Comparison of ENCODE assay signal across 8 cellular contexts in genomic region chr1:203351037-203351625, GRCh38. TPM values are rescaled to one million over a fixed set of nuclear protein-coding genes. Genes with fewer than 3 reads are reported as not detected.
DNase-seq lines count a peak whose midpoint lies in the region; ATAC-seq and TF ChIP-seq lines count a peak whose summit lies in the region.

FMOD (minus strand) TSS chr1:203351122; CDS start chr1:203348270, 2,852 bp downstream.

- H3K79me2 ChIP-seq in OCI-LY3 (ENCODE audit: low read length), result no peaks in the 10 kb centered on the region

- H3K9ac ChIP-seq in OCI-LY3 (ENCODE audit: low read length), result no peak within 1 kb of the TSS

- H3K27ac ChIP-seq in OCI-LY3 (ENCODE audit: low read length) (no peak within 1 kb of the TSS), cardiac muscle cell (no peak within 1 kb of the TSS)

- H3K4me3 ChIP-seq in OCI-LY3 (ENCODE audit: low read length) (peak within 1 kb of the TSS; percentile 39), cardiac muscle cell (no peak within 1 kb of the TSS), retinal pigment epithelial cell (ENCODE audit: low read length) (peak within 1 kb of the TSS; percentile 4)

- TF ChIP-seq CTCF in OCI-LY3 (IDR thresholded peaks at IDR 0.05; ENCODE audit: low read depth, low read length), result peak; percentile 40
- peak; percentile 23 for TF ChIP-seq CTCF in cardiac muscle cell (IDR thresholded peaks at IDR 0.05; ENCODE audit: low read depth, low read length)
- peak; percentile 35 for TF ChIP-seq CTCF in retinal pigment epithelial cell (conservative IDR thresholded peaks at IDR 0.05; ENCODE audit: low read depth, low read length)

- peak within 1 kb of the TSS; percentile 53 for H3K4me2 ChIP-seq in OCI-LY3 (ENCODE audit: low read length)

- no peaks in the 10 kb centered on the region for H3K36me3 ChIP-seq in OCI-LY3 (replicated peaks; ENCODE audit: low read depth, low read length)
- no peaks in the 10 kb centered on the region for H3K36me3 ChIP-seq in cardiac muscle cell

- no peaks in the 10 kb centered on the region for H4K20me1 ChIP-seq in OCI-LY3 (ENCODE audit: insufficient read depth, low read length)

- H3K4me1 ChIP-seq in OCI-LY3 (ENCODE audit: low read length), result peaks cover 6% of the 10 kb centered on the region; the same call in 1 of the 2 replicates
- peaks cover 8% of the 10 kb centered on the region for H3K4me1 ChIP-seq in cardiac muscle cell (ENCODE audit: low read depth)

- peak within 1 kb of the TSS; percentile 49 for H2AFZ ChIP-seq in OCI-LY3 (ENCODE audit: low read depth, low read length)

- DNase-seq in EH (ENCODE audit: low read depth) (peak; percentile 68), cardiac muscle cell (ENCODE audit: low read depth in 1 of 2, low spot score in 1 of 2) (peak in 1 of 2 donors; percentile 91), retinal pigment epithelial cell (ENCODE audit: low read depth) (no peak), cerebellum (ENCODE audit: low spot score) (no peak), SKM-1 (lab: John Stamatoyannopoulos, UW; ENCODE audit: unreplicated experiment) (no peak)

- no peak for ATAC-seq in GM18520 (IDR thresholded peaks at IDR 0.05; ENCODE audit: unreplicated experiment)
- ATAC-seq in GM21367 (IDR thresholded peaks at IDR 0.05; ENCODE audit: unreplicated experiment), result no peak

- H3K9me3 ChIP-seq in OCI-LY3 (ENCODE audit: insufficient read depth, low read length) (no peaks in the 10 kb centered on the region), cardiac muscle cell (ENCODE audit: low read depth) (no peaks in the 10 kb centered on the region)

- H3K27me3 ChIP-seq in OCI-LY3 (ENCODE audit: low read depth, low read length) (peaks cover 9% of the 10 kb centered on the region; the same call in 1 of the 2 replicates), cardiac muscle cell (no peaks in the 10 kb centered on the region)

RNA-seq across cellular contexts. Expression of gene FMOD, which starts in this region (rescaled TPM):
- total RNA-seq in cardiac muscle cell (2.3 and 8.2 TPM in 2 replicates), cerebellum (1.6 TPM)
- 3.1 and 7.6 TPM in 2 replicates for polyA plus RNA-seq in cardiac muscle cell
